ENCODE assay signal across 11 cellular contexts in genomic region chr10:13660545-13660920, GRCh38.
DNase-seq lines count a peak whose midpoint lies in the region; ATAC-seq and TF ChIP-seq lines count a peak whose summit lies in the region.
"Had no signal": no experiment of that assay in that cellular context is flagged by ENCODE, and none has a peak within 500 bp of the region (broad histone marks: within the 10 kb centered on the region; RNA-seq: fewer than 3 reads in every experiment).

No MANE protein-coding gene starts in this region.

- intact Hi-C loops in left ventricle myocardium inferior (cut with micrococcal nuclease), result loop anchor here (2.0 kb wide), 1 partner anchor 118 kb away; no protein-coding TSS in a partner anchor
- intact Hi-C loops in vagina (cut with DNase I), result no loop called here

- TF ChIP-seq CTCF in left ventricle myocardium inferior (IDR thresholded peaks at IDR 0.05; ENCODE audit: borderline replicate concordance), result no peak
- no peak for TF ChIP-seq CTCF in vagina (IDR thresholded peaks at IDR 0.05)

- peak overlapping the region; percentile 51 for H3K27ac ChIP-seq in angular gyrus (ENCODE audit: low read depth, low read length)
- H3K27ac ChIP-seq in left ventricle myocardium inferior (replicated peaks), result peak overlapping the region; percentile 79
- peak overlapping the region; percentile 3 for H3K27ac ChIP-seq in vagina

- H3K4me3 Mint-ChIP-seq in activated naive CD8-positive, alpha-beta T cell treated with anti-CD3 and anti-CD28 coated beads, Interleukin-2, amount 50 U/mL, for 24 hours, result no peak overlapping the region
- no peak overlapping the region for H3K4me3 Mint-ChIP-seq in activated naive CD8-positive, alpha-beta T cell treated with anti-CD3 and anti-CD28 coated beads for 36 hours

- H3K9me3 ChIP-seq in left ventricle myocardium inferior (replicated peaks), result no peaks in the 10 kb centered on the region
- H3K9me3 ChIP-seq in vagina, result no peaks in the 10 kb centered on the region
- H3K9me3 ChIP-seq: BE2C had no signal

- H3K4me3 ChIP-seq in left ventricle myocardium inferior (no peak overlapping the region), vagina (no peak overlapping the region)
- H3K4me3 ChIP-seq: lung had no signal

- H3K4me1 ChIP-seq in left ventricle myocardium inferior (peaks cover 44% of the 10 kb centered on the region), vagina (peaks cover 20% of the 10 kb centered on the region)
- H3K4me1 ChIP-seq: BE2C had no signal

- no peak overlapping the region for H3K27ac Mint-ChIP-seq in activated naive CD8-positive, alpha-beta T cell treated with anti-CD3 and anti-CD28 coated beads, Interleukin-2, amount 50 U/mL, for 24 hours
- no peak overlapping the region for H3K27ac Mint-ChIP-seq in activated naive CD8-positive, alpha-beta T cell treated with anti-CD3 and anti-CD28 coated beads for 36 hours

- peaks cover 12% of the 10 kb centered on the region for H3K4me1 Mint-ChIP-seq in activated naive CD8-positive, alpha-beta T cell treated with anti-CD3 and anti-CD28 coated beads, Interleukin-2, amount 50 U/mL, for 24 hours
- H3K4me1 Mint-ChIP-seq in activated naive CD8-positive, alpha-beta T cell treated with anti-CD3 and anti-CD28 coated beads for 36 hours, result peaks cover 19% of the 10 kb centered on the region

- TF ChIP-seq POLR2A in vagina (IDR thresholded peaks at IDR 0.05), result no peak

- no peak for DNase-seq in activated naive CD8-positive, alpha-beta T cell treated with anti-CD3 and anti-CD28 coated beads, Interleukin-2, amount 50 U/mL, for 24 hours
- DNase-seq in activated naive CD8-positive, alpha-beta T cell treated with anti-CD3 and anti-CD28 coated beads for 36 hours, result no peak
- no peak for DNase-seq in left ventricle myocardium inferior
- no peak for DNase-seq in vagina (ENCODE audit: extremely low spot score in 2 of 2)
- DNase-seq in activated gamma-delta T cell (lab: John Stamatoyannopoulos, UW), result no peak
- DNase-seq: NCI-H1417 treated with DMSO at 0.1 percent for 48 hours had no signal

- H3K36me3 Mint-ChIP-seq in activated naive CD8-positive, alpha-beta T cell treated with anti-CD3 and anti-CD28 coated beads, Interleukin-2, amount 50 U/mL, for 24 hours (ENCODE audit: low read depth), result no peaks in the 10 kb centered on the region
- no peaks in the 10 kb centered on the region for H3K36me3 Mint-ChIP-seq in activated naive CD8-positive, alpha-beta T cell treated with anti-CD3 and anti-CD28 coated beads for 36 hours

- H3K36me3 ChIP-seq in left ventricle myocardium inferior, result peaks cover 81% of the 10 kb centered on the region
- peaks cover 0 to 15% of the 10 kb centered on the region in 2 donors for H3K36me3 ChIP-seq in vagina
- H3K36me3 ChIP-seq: BE2C had no signal

- ATAC-seq in activated naive CD8-positive, alpha-beta T cell treated with anti-CD3 and anti-CD28 coated beads, Interleukin-2, amount 50 U/mL, for 24 hours, result peak; percentile 44
- ATAC-seq in HG02885 (IDR thresholded peaks at IDR 0.05; ENCODE audit: poor library complexity, unreplicated experiment) (no peak), HG03469 (IDR thresholded peaks at IDR 0.05; ENCODE audit: unreplicated experiment) (no peak)

- H3K27me3 Mint-ChIP-seq in activated naive CD8-positive, alpha-beta T cell treated with anti-CD3 and anti-CD28 coated beads, Interleukin-2, amount 50 U/mL, for 24 hours, result no peaks in the 10 kb centered on the region
- H3K27me3 Mint-ChIP-seq in activated naive CD8-positive, alpha-beta T cell treated with anti-CD3 and anti-CD28 coated beads for 36 hours, result no peaks in the 10 kb centered on the region

- H3K9me3 Mint-ChIP-seq in activated naive CD8-positive, alpha-beta T cell treated with anti-CD3 and anti-CD28 coated beads, Interleukin-2, amount 50 U/mL, for 24 hours, result no peaks in the 10 kb centered on the region
- H3K9me3 Mint-ChIP-seq in activated naive CD8-positive, alpha-beta T cell treated with anti-CD3 and anti-CD28 coated beads for 36 hours, result no peaks in the 10 kb centered on the region

- no peaks in the 10 kb centered on the region for H3K27me3 ChIP-seq in left ventricle myocardium inferior (ENCODE audit: low read depth)
- H3K27me3 ChIP-seq in vagina, result no peaks in the 10 kb centered on the region

Comparison
In these comparisons a context has a peak if more than half of its experiments do, and no peak if none do; other contexts are left out.
1. H3K27ac ChIP-seq: peak in every context shown above with its lines; median percentile 79 in left ventricle myocardium inferior; 51 in angular gyrus; 3 in vagina.